In the genomic region with DNA sequence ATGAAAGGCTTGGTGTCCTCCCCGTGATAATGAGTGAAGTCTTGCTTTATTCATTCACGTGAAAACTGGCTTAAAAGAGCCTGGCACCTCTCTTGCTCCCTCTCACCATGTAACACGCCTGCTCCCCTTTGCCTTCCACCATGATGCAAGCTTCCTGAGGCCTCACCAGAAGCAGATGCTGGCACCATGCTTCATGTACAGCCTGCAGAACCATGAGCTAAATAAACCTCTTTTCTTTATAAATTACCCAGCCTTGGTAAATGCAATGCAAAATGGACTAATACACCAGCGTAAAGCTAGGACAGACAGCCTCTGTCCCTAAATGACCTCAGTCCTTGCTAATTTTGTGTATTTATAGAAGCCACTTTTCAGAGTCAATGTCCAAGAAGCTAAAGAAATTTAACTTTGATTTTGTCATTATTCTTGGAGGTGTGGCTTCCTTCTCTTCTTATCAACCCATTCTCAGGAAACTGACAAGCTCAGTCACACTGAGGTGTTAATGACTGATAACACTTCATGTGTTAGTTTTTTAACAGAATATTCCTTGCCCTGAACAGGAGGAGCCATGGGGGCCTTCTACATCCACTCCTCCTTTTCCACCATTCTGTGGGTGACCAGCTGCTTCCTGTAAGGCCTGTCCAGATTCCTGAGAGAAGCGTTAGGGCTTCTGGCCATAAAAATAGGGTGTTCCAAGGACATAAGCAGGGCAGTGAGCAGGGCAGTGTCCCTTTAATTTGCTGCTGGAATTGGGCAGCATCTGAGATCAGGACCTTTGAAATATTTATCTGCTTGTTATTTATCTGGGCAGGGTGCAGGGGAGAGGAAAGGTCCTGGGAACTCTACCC, we compare ENCODE assay signal across 2 cellular contexts.
A peak's percentile ranks its signal among the peaks of the same experiment; 100 is the strongest.
TF ChIP-seq lines count a peak whose summit lies in the region.

No MANE protein-coding gene starts in this region.

TF ChIP-seq in liver, 16 proteins besides CTCF, POLR2A, EP300 and RAD21:
- TF ChIP-seq FOXA2 (IDR thresholded peaks at IDR 0.05) (peak; percentile 60), HNF4A (conservative IDR thresholded peaks at IDR 0.05) (peak; percentile 73 to 87), FOXA1 (IDR thresholded peaks at IDR 0.05) (no peak), SP1 (IDR thresholded peaks at IDR 0.05) (peak; percentile 79), YY1 (IDR thresholded peaks at IDR 0.05) (no peak), NR2F2 (IDR thresholded peaks at IDR 0.05) (peak; percentile 89), ZBTB33 (IDR thresholded peaks at IDR 0.05) (peak; percentile 43), EGR1 (IDR thresholded peaks at IDR 0.05; ENCODE audit: low read depth in 2 of 2) (no peak), JUND (IDR thresholded peaks at IDR 0.05) (peak in 1 of 2 donors; percentile 51), GABPA (IDR thresholded peaks at IDR 0.05 in 1 of 2, conservative IDR thresholded peaks at IDR 0.05 in 1 of 2) (no peak), TAF1 (conservative IDR thresholded peaks at IDR 0.05) (peak; percentile 36), HNF4G (IDR thresholded peaks at IDR 0.05) (no peak), RXRA (IDR thresholded peaks at IDR 0.05) (peak; percentile 82 to 86)
- TF ChIP-seq, protein P1, sequence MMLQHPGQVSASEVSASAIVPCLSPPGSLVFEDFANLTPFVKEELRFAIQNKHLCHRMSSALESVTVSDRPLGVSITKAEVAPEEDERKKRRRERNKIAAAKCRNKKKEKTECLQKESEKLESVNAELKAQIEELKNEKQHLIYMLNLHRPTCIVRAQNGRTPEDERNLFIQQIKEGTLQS (IDR thresholded peaks at IDR 0.05), result no peak
- TF ChIP-seq, protein P2, sequence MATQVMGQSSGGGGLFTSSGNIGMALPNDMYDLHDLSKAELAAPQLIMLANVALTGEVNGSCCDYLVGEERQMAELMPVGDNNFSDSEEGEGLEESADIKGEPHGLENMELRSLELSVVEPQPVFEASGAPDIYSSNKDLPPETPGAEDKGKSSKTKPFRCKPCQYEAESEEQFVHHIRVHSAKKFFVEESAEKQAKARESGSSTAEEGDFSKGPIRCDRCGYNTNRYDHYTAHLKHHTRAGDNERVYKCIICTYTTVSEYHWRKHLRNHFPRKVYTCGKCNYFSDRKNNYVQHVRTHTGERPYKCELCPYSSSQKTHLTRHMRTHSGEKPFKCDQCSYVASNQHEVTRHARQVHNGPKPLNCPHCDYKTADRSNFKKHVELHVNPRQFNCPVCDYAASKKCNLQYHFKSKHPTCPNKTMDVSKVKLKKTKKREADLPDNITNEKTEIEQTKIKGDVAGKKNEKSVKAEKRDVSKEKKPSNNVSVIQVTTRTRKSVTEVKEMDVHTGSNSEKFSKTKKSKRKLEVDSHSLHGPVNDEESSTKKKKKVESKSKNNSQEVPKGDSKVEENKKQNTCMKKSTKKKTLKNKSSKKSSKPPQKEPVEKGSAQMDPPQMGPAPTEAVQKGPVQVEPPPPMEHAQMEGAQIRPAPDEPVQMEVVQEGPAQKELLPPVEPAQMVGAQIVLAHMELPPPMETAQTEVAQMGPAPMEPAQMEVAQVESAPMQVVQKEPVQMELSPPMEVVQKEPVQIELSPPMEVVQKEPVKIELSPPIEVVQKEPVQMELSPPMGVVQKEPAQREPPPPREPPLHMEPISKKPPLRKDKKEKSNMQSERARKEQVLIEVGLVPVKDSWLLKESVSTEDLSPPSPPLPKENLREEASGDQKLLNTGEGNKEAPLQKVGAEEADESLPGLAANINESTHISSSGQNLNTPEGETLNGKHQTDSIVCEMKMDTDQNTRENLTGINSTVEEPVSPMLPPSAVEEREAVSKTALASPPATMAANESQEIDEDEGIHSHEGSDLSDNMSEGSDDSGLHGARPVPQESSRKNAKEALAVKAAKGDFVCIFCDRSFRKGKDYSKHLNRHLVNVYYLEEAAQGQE (IDR thresholded peaks at IDR 0.05), result peak; percentile 54
- TF ChIP-seq, protein P3, sequence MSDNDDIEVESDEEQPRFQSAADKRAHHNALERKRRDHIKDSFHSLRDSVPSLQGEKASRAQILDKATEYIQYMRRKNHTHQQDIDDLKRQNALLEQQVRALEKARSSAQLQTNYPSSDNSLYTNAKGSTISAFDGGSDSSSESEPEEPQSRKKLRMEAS (IDR thresholded peaks at IDR 0.05), result peak; percentile 84
TF ChIP-seq in liver: peak in this region for 10.

TF ChIP-seq in HepG2, 621 proteins besides CTCF, POLR2A, EP300 and RAD21:
- TF ChIP-seq ZNF441 (CRISPR knock-in tag; IDR thresholded peaks at IDR 0.05; ENCODE audit: borderline replicate concordance), result no peak
- no peak for TF ChIP-seq TARDBP (CRISPR knock-in tag; IDR thresholded peaks at IDR 0.05)
- no peak for TF ChIP-seq ZNF343 (CRISPR knock-in tag; IDR thresholded peaks at IDR 0.05)
- TF ChIP-seq ARID4A (CRISPR knock-in tag; IDR thresholded peaks at IDR 0.05; ENCODE audit: borderline replicate concordance), result no peak
- TF ChIP-seq NR1H2 (CRISPR knock-in tag; IDR thresholded peaks at IDR 0.05; ENCODE audit: borderline replicate concordance, low read depth), result no peak
- TF ChIP-seq ZNF557 (CRISPR knock-in tag; IDR thresholded peaks at IDR 0.05), result no peak
- TF ChIP-seq FIP1L1 (IDR thresholded peaks at IDR 0.05; ENCODE audit: borderline replicate concordance, insufficient read depth, low read depth, low read length), result no peak
- TF ChIP-seq, protein P4, sequence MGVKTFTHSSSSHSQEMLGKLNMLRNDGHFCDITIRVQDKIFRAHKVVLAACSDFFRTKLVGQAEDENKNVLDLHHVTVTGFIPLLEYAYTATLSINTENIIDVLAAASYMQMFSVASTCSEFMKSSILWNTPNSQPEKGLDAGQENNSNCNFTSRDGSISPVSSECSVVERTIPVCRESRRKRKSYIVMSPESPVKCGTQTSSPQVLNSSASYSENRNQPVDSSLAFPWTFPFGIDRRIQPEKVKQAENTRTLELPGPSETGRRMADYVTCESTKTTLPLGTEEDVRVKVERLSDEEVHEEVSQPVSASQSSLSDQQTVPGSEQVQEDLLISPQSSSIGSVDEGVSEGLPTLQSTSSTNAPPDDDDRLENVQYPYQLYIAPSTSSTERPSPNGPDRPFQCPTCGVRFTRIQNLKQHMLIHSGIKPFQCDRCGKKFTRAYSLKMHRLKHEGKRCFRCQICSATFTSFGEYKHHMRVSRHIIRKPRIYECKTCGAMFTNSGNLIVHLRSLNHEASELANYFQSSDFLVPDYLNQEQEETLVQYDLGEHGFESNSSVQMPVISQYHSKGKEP (CRISPR knock-in tag; IDR thresholded peaks at IDR 0.05), result no peak
- TF ChIP-seq, protein P5, sequence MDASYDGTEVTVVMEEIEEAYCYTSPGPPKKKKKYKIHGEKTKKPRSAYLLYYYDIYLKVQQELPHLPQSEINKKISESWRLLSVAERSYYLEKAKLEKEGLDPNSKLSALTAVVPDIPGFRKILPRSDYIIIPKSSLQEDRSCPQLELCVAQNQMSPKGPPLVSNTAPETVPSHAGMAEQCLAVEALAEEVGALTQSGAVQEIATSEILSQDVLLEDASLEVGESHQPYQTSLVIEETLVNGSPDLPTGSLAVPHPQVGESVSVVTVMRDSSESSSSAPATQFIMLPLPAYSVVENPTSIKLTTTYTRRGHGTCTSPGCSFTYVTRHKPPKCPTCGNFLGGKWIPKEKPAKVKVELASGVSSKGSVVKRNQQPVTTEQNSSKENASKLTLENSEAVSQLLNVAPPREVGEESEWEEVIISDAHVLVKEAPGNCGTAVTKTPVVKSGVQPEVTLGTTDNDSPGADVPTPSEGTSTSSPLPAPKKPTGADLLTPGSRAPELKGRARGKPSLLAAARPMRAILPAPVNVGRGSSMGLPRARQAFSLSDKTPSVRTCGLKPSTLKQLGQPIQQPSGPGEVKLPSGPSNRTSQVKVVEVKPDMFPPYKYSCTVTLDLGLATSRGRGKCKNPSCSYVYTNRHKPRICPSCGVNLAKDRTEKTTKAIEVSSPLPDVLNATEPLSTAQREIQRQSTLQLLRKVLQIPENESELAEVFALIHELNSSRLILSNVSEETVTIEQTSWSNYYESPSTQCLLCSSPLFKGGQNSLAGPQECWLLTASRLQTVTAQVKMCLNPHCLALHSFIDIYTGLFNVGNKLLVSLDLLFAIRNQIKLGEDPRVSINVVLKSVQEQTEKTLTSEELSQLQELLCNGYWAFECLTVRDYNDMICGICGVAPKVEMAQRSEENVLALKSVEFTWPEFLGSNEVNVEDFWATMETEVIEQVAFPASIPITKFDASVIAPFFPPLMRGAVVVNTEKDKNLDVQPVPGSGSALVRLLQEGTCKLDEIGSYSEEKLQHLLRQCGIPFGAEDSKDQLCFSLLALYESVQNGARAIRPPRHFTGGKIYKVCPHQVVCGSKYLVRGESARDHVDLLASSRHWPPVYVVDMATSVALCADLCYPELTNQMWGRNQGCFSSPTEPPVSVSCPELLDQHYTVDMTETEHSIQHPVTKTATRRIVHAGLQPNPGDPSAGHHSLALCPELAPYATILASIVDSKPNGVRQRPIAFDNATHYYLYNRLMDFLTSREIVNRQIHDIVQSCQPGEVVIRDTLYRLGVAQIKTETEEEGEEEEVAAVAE (CRISPR knock-in tag; IDR thresholded peaks at IDR 0.05; ENCODE audit: borderline replicate concordance), result no peak
- no peak for TF ChIP-seq ZNF850 (CRISPR knock-in tag; conservative IDR thresholded peaks at IDR 0.05)
- no peak for TF ChIP-seq FOXJ3 (CRISPR knock-in tag; IDR thresholded peaks at IDR 0.05; ENCODE audit: borderline replicate concordance)
- no peak for TF ChIP-seq ZNF460 (CRISPR knock-in tag; IDR thresholded peaks at IDR 0.05; ENCODE audit: borderline replicate concordance)
- TF ChIP-seq SRSF4 (IDR thresholded peaks at IDR 0.05; ENCODE audit: low read depth, low read length, poor library complexity, severe bottlenecking), result no peak
- TF ChIP-seq, protein P6, sequence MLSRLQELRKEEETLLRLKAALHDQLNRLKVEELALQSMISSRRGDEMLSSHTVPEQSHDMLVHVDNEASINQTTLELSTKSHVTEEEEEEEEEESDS (CRISPR knock-in tag; IDR thresholded peaks at IDR 0.05; ENCODE audit: borderline replicate concordance), result no peak
- no peak for TF ChIP-seq ZFP62 (CRISPR knock-in tag; IDR thresholded peaks at IDR 0.05)
